In the genomic region with DNA sequence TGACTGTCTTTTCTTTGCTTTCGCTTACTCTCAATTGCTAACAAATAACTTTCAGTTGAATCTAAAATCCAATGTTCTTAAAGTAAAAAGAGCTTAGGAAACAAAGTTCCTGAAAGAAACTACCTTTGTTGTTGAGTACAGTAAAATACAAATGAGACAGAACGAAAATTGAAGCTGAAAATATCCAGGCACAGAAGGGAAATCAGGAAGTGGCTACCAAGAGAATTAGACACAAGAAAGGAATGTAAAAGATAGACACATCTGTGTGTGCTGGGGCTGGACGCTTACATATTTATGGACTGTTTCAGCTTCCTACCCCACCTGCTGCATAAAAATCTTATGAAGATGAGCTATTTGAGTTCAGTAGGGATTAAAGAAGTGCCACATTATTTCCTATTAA, we compare ENCODE assay signal across 16 cellular contexts.
A peak's percentile ranks its signal among the peaks of the same experiment; 100 is the strongest.
DNase-seq lines count a peak whose midpoint lies in the region; ATAC-seq and TF ChIP-seq lines count a peak whose summit lies in the region.
"Had no signal": no experiment of that assay in that cellular context is flagged by ENCODE, and none has a peak within 500 bp of the region (broad histone marks: within the 10 kb centered on the region; RNA-seq: fewer than 3 reads in every experiment).

No MANE protein-coding gene starts in this region.

- peaks cover 4% of the 10 kb centered on the region; the same call in 1 of the 2 replicates for H3K4me1 ChIP-seq in SJCRH30
- H3K4me1 ChIP-seq in fibroblast of lung (ENCODE audit: control insufficient read depth, extremely low read depth, insufficient read depth, low read length): peaks cover 3% of the 10 kb centered on the region
- H3K4me1 ChIP-seq in trophoblast cell (ENCODE audit: control insufficient read depth in 1 of 2, insufficient read depth in 2 of 2, low read length in 2 of 2): peaks cover 3 to 4% of the 10 kb centered on the region in 2 experiments
- H3K4me1 ChIP-seq: psoas muscle had no signal

- H2BK12ac ChIP-seq in trophoblast cell (ENCODE audit: low read length): no peak overlapping the region

- peaks cover 4% of the 10 kb centered on the region for H3K79me1 ChIP-seq in trophoblast cell (ENCODE audit: low read length)

- no peak overlapping the region for H3K23ac ChIP-seq in trophoblast cell (ENCODE audit: low read length)

- H2BK120ac ChIP-seq in trophoblast cell (ENCODE audit: insufficient read depth, low read length, poor library complexity): no peak overlapping the region

- H3K4me2 ChIP-seq in fibroblast of lung (ENCODE audit: extremely low read depth, insufficient read depth, low read length): peak overlapping the region; percentile 45
- no peak overlapping the region for H3K4me2 ChIP-seq in trophoblast cell (ENCODE audit: low read length)

- H3K27me3 ChIP-seq in SJCRH30: no peaks in the 10 kb centered on the region
- H3K27me3 ChIP-seq in fibroblast of lung (ENCODE audit: control insufficient read depth, insufficient read depth, low read length): no peaks in the 10 kb centered on the region
- no peaks in the 10 kb centered on the region for H3K27me3 ChIP-seq in trophoblast cell (ENCODE audit: insufficient read depth, low read length)

- H3K79me2 ChIP-seq in fibroblast of lung (ENCODE audit: control insufficient read depth, insufficient read depth, low read length) (no peaks in the 10 kb centered on the region), trophoblast cell (ENCODE audit: control insufficient read depth, insufficient read depth, low read length, poor library complexity) (peaks cover 2% of the 10 kb centered on the region)

- H3K9ac ChIP-seq in fibroblast of lung (ENCODE audit: insufficient read depth, low read length): no peak overlapping the region
- H3K9ac ChIP-seq in trophoblast cell (ENCODE audit: low read length): no peak overlapping the region

- H3K4me3 ChIP-seq in SJCRH30 (no peak overlapping the region), fibroblast of lung (replicated peaks in 1 of 4; ENCODE audit: control extremely low read depth in 1 of 4, insufficient read depth in 1 of 4, low read depth in 3 of 4, low read length in 4 of 4) (no peak overlapping the region), trophoblast cell (ENCODE audit: low read depth, low read length) (no peak overlapping the region)
- H3K4me3 ChIP-seq: psoas muscle had no signal

- no peak overlapping the region for H3K4ac ChIP-seq in trophoblast cell (ENCODE audit: low read depth, low read length)

- H4K12ac ChIP-seq in trophoblast cell (ENCODE audit: low read depth, low read length): no peak overlapping the region

- no peak for ATAC-seq in stimulated activated naive CD8-positive, alpha-beta T cell treated with anti-CD3 and anti-CD28 coated beads, Interleukin-15, Interleukin-2, amounts not matched to agents 100 U/mL and 50 U/mL, for 24 hours
- ATAC-seq: psoas muscle had no signal

- peak; percentile 74 for DNase-seq in EL
- DNase-seq in SJCRH30: peak; percentile 4 to 27
- DNase-seq in fibroblast of lung (ENCODE audit: low read depth in 2 of 2): peak; percentile 58 to 87
- peak; percentile 30 to 50 for DNase-seq in trophoblast cell
- DNase-seq in stimulated activated CD4-positive, alpha-beta T cell treated with anti-CD3 and anti-CD28 coated beads, Interleukin-1b, Interleukin-23, amount 100 ng/mL, for 48 hours: no peak
- DNase-seq in stimulated activated naive CD8-positive, alpha-beta T cell treated with anti-CD3 and anti-CD28 coated beads, Interleukin-15, Interleukin-2, amounts not matched to agents 100 U/mL and 50 U/mL, for 24 hours: no peak
- DNase-seq in NAMALWA (ENCODE audit: low spot score): no peak
- no peak for DNase-seq in activated gamma-delta T cell treated with Interleukin-2 at 50 U/mL for 16 hours
- DNase-seq: activated CD4-positive, CD25-positive, alpha-beta regulatory T cell; anterior cingulate cortex; CD4-positive, CD25-positive, alpha-beta regulatory T cell; NCI-H2081 treated with DMSO at 0.1 percent for 48 hours; NK-92 treated with Interleukin-12 subunit alpha and Interleukin-12 subunit beta, amount 100 ng/mL, for 24 hours; psoas muscle; stimulated activated CD4-positive, alpha-beta T cell treated with anti-CD3 and anti-CD28 coated beads, Interleukin-4, amount 100 ng/mL, for 24 hours; stimulated activated naive CD4-positive, alpha-beta T cell had no signal

- no peak overlapping the region for H4K91ac ChIP-seq in trophoblast cell (ENCODE audit: low read depth, low read length)

- H3K36me3 ChIP-seq in SJCRH30: no peaks in the 10 kb centered on the region
- no peaks in the 10 kb centered on the region for H3K36me3 ChIP-seq in fibroblast of lung (ENCODE audit: control insufficient read depth, insufficient read depth, low read length)
- no peaks in the 10 kb centered on the region for H3K36me3 ChIP-seq in trophoblast cell (ENCODE audit: control insufficient read depth in 1 of 2, insufficient read depth in 2 of 2, low read length in 2 of 2)

- H3K18ac ChIP-seq in trophoblast cell (ENCODE audit: low read length): no peak overlapping the region

- no peak overlapping the region for H4K8ac ChIP-seq in trophoblast cell (ENCODE audit: low read depth, low read length)

- no peaks in the 10 kb centered on the region for H4K20me1 ChIP-seq in fibroblast of lung (ENCODE audit: control insufficient read depth, extremely low read depth, insufficient read depth, low read length)

- H2AFZ ChIP-seq in fibroblast of lung (ENCODE audit: low read length) (no peak overlapping the region), trophoblast cell (ENCODE audit: insufficient read depth, low read length, poor library complexity) (no peak overlapping the region)

- no CpG with 5 or more reads among the region's 3 CpGs for WGBS in trophoblast cell (ENCODE audit: extremely low coverage, insufficient coverage, insufficient read length)

- TF ChIP-seq CTCF in fibroblast of lung (conservative IDR thresholded peaks at IDR 0.05 in 1 of 2, IDR thresholded peaks at IDR 0.05 in 1 of 2; ENCODE audit: low read depth in 1 of 2, low read length in 2 of 2): no peak

- no peaks in the 10 kb centered on the region for H3K9me3 ChIP-seq in SJCRH30 (replicated peaks)
- H3K9me3 ChIP-seq in fibroblast of lung (ENCODE audit: control insufficient read depth, insufficient read depth, low read depth, low read length): no peaks in the 10 kb centered on the region
- H3K9me3 ChIP-seq in trophoblast cell (ENCODE audit: insufficient read depth, low read depth, low read length): peaks cover 2% of the 10 kb centered on the region
- H3K9me3 ChIP-seq: psoas muscle had no signal

- no peak overlapping the region for H3K14ac ChIP-seq in trophoblast cell (ENCODE audit: low read length)

- no peak overlapping the region for H2BK5ac ChIP-seq in trophoblast cell (ENCODE audit: low read depth, low read length, poor library complexity)

- H3K27ac ChIP-seq in SJCRH30 (peak overlapping the region; percentile 20), fibroblast of lung (ENCODE audit: insufficient read depth, low read length) (peak overlapping the region; percentile 46), trophoblast cell (ENCODE audit: low read depth, low read length) (peak overlapping the region; percentile 53)
- H3K27ac ChIP-seq: psoas muscle had no signal

- H2AK5ac ChIP-seq in trophoblast cell (ENCODE audit: low read length): no peak overlapping the region

Comparison
In these comparisons a context has a peak if more than half of its experiments do, and no peak if none do; other contexts are left out.
1. DNase-seq: peak in EL (single experiment), SJCRH30 (2 of 2), fibroblast of lung (2 of 2) and trophoblast cell (2 of 2); none in stimulated activated CD4-positive, alpha-beta T cell treated with anti-CD3 and anti-CD28 coated beads, Interleukin-1b, Interleukin-23, amount 100 ng/mL, for 48 hours (single experiment), stimulated activated naive CD8-positive, alpha-beta T cell treated with anti-CD3 and anti-CD28 coated beads, Interleukin-15, Interleukin-2, amounts not matched to agents 100 U/mL and 50 U/mL, for 24 hours (single experiment), NAMALWA (single experiment) and activated gamma-delta T cell treated with Interleukin-2 at 50 U/mL for 16 hours (single experiment).
2. Peak in every context shown above with its lines, with median percentiles within 50 percentile points of each other: H3K27ac ChIP-seq.